In the genomic region with DNA sequence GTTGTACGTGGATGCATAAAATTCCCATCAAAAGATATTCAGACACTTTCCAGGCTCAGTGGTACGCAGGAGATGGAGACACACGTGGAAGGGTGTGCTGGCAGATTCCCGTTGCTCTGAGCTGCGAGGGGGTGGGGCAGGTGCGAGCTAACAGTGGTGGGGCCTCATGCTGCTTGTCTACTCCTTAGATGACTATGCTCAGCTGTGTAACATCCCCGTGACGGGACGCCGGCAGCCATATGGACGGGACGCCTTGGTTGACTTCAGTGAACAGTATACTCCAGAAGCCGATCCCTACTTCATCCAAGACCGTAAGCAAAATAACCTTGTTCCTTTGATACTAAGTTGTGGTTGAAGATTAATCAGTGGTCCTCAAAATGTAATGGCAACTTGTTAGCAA, we compare ENCODE assay signal across 5 cellular contexts.
"Had no signal": no experiment of that assay in that cellular context is flagged by ENCODE, and none has a peak within 500 bp of the region (broad histone marks: within the 10 kb centered on the region; RNA-seq: fewer than 3 reads in every experiment).

No MANE protein-coding gene starts in this region.

- H2AFZ ChIP-seq: GM23338 had no signal

- H3K9me3 Mint-ChIP-seq: GM23338, H9 had no signal

- H3K4me3 Mint-ChIP-seq: GM23338, H9 had no signal

- DNase-seq: H9, HCEC 1CT, IMR-90 had no signal

- H3K4me2 ChIP-seq: GM23338 had no signal

- H3K27ac Mint-ChIP-seq: GM23338 had no signal

- H3K4me3 ChIP-seq: GM23338, K562 had no signal

- ATAC-seq: GM23338, K562 had no signal
